In genomic region chr18:36185901-36186460, GRCh38 we compare ENCODE assay signal across 2 cellular contexts.
TF ChIP-seq lines count a peak whose summit lies in the region.

No MANE protein-coding gene starts in this region.

TF ChIP-seq in SK-N-SH, 30 proteins besides CTCF, POLR2A, EP300 and RAD21 (continued from another document):
- no peak for TF ChIP-seq IRF3 (IDR thresholded peaks at IDR 0.05; ENCODE audit: low read depth, low read length)
- no peak for TF ChIP-seq FOSL2 (IDR thresholded peaks at IDR 0.05; ENCODE audit: borderline replicate concordance, low read depth)
- TF ChIP-seq ZBTB33 (IDR thresholded peaks at IDR 0.05; ENCODE audit: borderline replicate concordance, low read depth): no peak
- no peak for TF ChIP-seq USF2 (IDR thresholded peaks at IDR 0.05; ENCODE audit: borderline replicate concordance, low read depth, low read length)
- TF ChIP-seq RXRA (IDR thresholded peaks at IDR 0.05; ENCODE audit: borderline replicate concordance, low read depth): no peak
- TF ChIP-seq CHD2 (IDR thresholded peaks at IDR 0.05; ENCODE audit: low read length, partially characterized antibody): no peak
- TF ChIP-seq YY1 (IDR thresholded peaks at IDR 0.05; ENCODE audit: low read depth): no peak
- no peak for TF ChIP-seq FOXJ3 (CRISPR knock-in tag; IDR thresholded peaks at IDR 0.05)

TF ChIP-seq in SK-N-SH treated with all-trans-retinoic acid at 6 μM for 48 hours, 23 proteins besides CTCF, POLR2A, EP300 and RAD21 (continued from another document):
- TF ChIP-seq PATZ1 (CRISPR knock-in tag; IDR thresholded peaks at IDR 0.05; ENCODE audit: borderline replicate concordance): no peak
- TF ChIP-seq ARNTL (CRISPR knock-in tag; IDR thresholded peaks at IDR 0.05; ENCODE audit: borderline replicate concordance, low read depth): no peak
- TF ChIP-seq ZFP30 (CRISPR knock-in tag; IDR thresholded peaks at IDR 0.05): no peak
- TF ChIP-seq PPARA (CRISPR knock-in tag; IDR thresholded peaks at IDR 0.05; ENCODE audit: borderline replicate concordance): no peak
- no peak for TF ChIP-seq ZNF565 (CRISPR knock-in tag; conservative IDR thresholded peaks at IDR 0.05; ENCODE audit: low read depth)
- TF ChIP-seq BACH2 (CRISPR knock-in tag; IDR thresholded peaks at IDR 0.05; ENCODE audit: borderline replicate concordance): no peak
- TF ChIP-seq CREB5 (CRISPR knock-in tag; IDR thresholded peaks at IDR 0.05; ENCODE audit: low read depth): no peak
- TF ChIP-seq TSHZ2 (CRISPR knock-in tag; IDR thresholded peaks at IDR 0.05): no peak
- TF ChIP-seq RARB (CRISPR knock-in tag; IDR thresholded peaks at IDR 0.05): no peak
TF ChIP-seq in SK-N-SH treated with all-trans-retinoic acid at 6 μM for 48 hours: peak in this region for 0.
